Comparison of ENCODE assay signal across 8 cellular contexts in genomic region chr20:3819413-3820047, GRCh38. TPM values are rescaled to one million over a fixed set of nuclear protein-coding genes. Genes with fewer than 3 reads are reported as not detected.
DNase-seq lines count a peak whose midpoint lies in the region; ATAC-seq and TF ChIP-seq lines count a peak whose summit lies in the region.

No MANE protein-coding gene starts in this region.

- H3K4me3 ChIP-seq in cardiac fibroblast (replicated peaks in 1 of 2; ENCODE audit: low read depth in 2 of 2, low read length in 2 of 2): peak overlapping the region; percentile 29 to 71
- peak overlapping the region; percentile 50 for H3K4me3 ChIP-seq in mucosa of descending colon

- H3K4me3 Mint-ChIP-seq in stimulated activated naive CD8-positive, alpha-beta T cell treated with anti-CD3 and anti-CD28 coated beads, Interleukin-15, Interleukin-2, amounts not matched to agents 100 ng/mL and 50 ng/mL, for 24 hours: peak overlapping the region; percentile 96

- H3K9me3 ChIP-seq in mucosa of descending colon: no peaks in the 10 kb centered on the region

- no peaks in the 10 kb centered on the region for H3K27me3 Mint-ChIP-seq in stimulated activated naive CD8-positive, alpha-beta T cell treated with anti-CD3 and anti-CD28 coated beads, Interleukin-15, Interleukin-2, amounts not matched to agents 100 ng/mL and 50 ng/mL, for 24 hours

- H3K4me1 Mint-ChIP-seq in stimulated activated naive CD8-positive, alpha-beta T cell treated with anti-CD3 and anti-CD28 coated beads, Interleukin-15, Interleukin-2, amounts not matched to agents 100 ng/mL and 50 ng/mL, for 24 hours (ENCODE audit: low read depth): peaks cover 56% of the 10 kb centered on the region

- intact Hi-C loops in mucosa of descending colon (cut with DNase I, micrococcal nuclease): no loop called here

- peaks cover 8% of the 10 kb centered on the region for H3K4me1 ChIP-seq in mucosa of descending colon (ENCODE audit: low read depth)

- no peak for TF ChIP-seq CTCF in cardiac fibroblast (IDR thresholded peaks at IDR 0.05; ENCODE audit: low read depth, low read length)
- no peak for TF ChIP-seq CTCF in mucosa of descending colon (IDR thresholded peaks at IDR 0.05)

- no peak for DNase-seq in stimulated activated naive CD8-positive, alpha-beta T cell treated with anti-CD3 and anti-CD28 coated beads, Interleukin-15, Interleukin-2, amounts not matched to agents 100 U/mL and 50 U/mL, for 24 hours
- DNase-seq in cardiac fibroblast (ENCODE audit: low read depth in 2 of 2) (no peak), mucosa of descending colon (peak in 2 of 3 donors; percentile 43 to 75), globus pallidus (ENCODE audit: low spot score) (no peak), KG1 (lab: John Stamatoyannopoulos, UW) (no peak)

- H3K27ac Mint-ChIP-seq in stimulated activated naive CD8-positive, alpha-beta T cell treated with anti-CD3 and anti-CD28 coated beads, Interleukin-15, Interleukin-2, amounts not matched to agents 100 ng/mL and 50 ng/mL, for 24 hours: peak overlapping the region; percentile 87

- ATAC-seq in stimulated activated naive CD8-positive, alpha-beta T cell treated with anti-CD3 and anti-CD28 coated beads, Interleukin-15, Interleukin-2, amounts not matched to agents 100 U/mL and 50 U/mL, for 24 hours: no peak
- ATAC-seq in mucosa of descending colon: no peak
- no peak for ATAC-seq in HG03095 (IDR thresholded peaks at IDR 0.05; ENCODE audit: unreplicated experiment)
- ATAC-seq in HG02840 (IDR thresholded peaks at IDR 0.05; ENCODE audit: low FRiP score, unreplicated experiment): no peak

- H3K36me3 Mint-ChIP-seq in stimulated activated naive CD8-positive, alpha-beta T cell treated with anti-CD3 and anti-CD28 coated beads, Interleukin-15, Interleukin-2, amounts not matched to agents 100 ng/mL and 50 ng/mL, for 24 hours (ENCODE audit: low read depth): no peaks in the 10 kb centered on the region

- H3K36me3 ChIP-seq in mucosa of descending colon (ENCODE audit: low read depth): no peaks in the 10 kb centered on the region

- H3K9me3 Mint-ChIP-seq in stimulated activated naive CD8-positive, alpha-beta T cell treated with anti-CD3 and anti-CD28 coated beads, Interleukin-15, Interleukin-2, amounts not matched to agents 100 ng/mL and 50 ng/mL, for 24 hours: no peaks in the 10 kb centered on the region

RNA-seq across cellular contexts. Expression of gene AP5S1, which starts 0.8 kb away (rescaled TPM):
- 10 to 100 TPM; 13.0 to 18.6 (median 13.9) TPM for total RNA-seq in mucosa of descending colon

RNA-seq across cellular contexts. Expression of gene CDC25B, which starts 23.4 kb away (rescaled TPM):
- total RNA-seq in mucosa of descending colon: 10 to 100 TPM; 12.2 to 52.0 (median 38.4) TPM

RNA-seq across cellular contexts. Expression of gene MAVS, which starts 27.1 kb away (rescaled TPM):
- 10 to 100 TPM; 60.7 to 79.5 (median 72.3) TPM for total RNA-seq in mucosa of descending colon

RNA-seq across cellular contexts. Expression of gene CENPB, which starts 33.0 kb away (rescaled TPM):
- total RNA-seq in mucosa of descending colon: 100 to 1,000 TPM in 1 of 3 donors, 10 to 100 TPM in 2; 71.7 to 114 (median 75.0) TPM

RNA-seq across cellular contexts. Expression of gene SPEF1, which starts 38.3 kb away (rescaled TPM):
- total RNA-seq in mucosa of descending colon: under 1 TPM in 1 of 3 donors, not detected in 2; 0.19 TPM

Comparison
In these comparisons a context has a peak if more than half of its experiments do, and no peak if none do; other contexts are left out.
1. DNase-seq: peak in mucosa of descending colon (2 of 3); none in stimulated activated naive CD8-positive, alpha-beta T cell treated with anti-CD3 and anti-CD28 coated beads, Interleukin-15, Interleukin-2, amounts not matched to agents 100 U/mL and 50 U/mL, for 24 hours (single experiment), cardiac fibroblast (0 of 2), globus pallidus (single experiment) and KG1 (single experiment).